In the genomic region with DNA sequence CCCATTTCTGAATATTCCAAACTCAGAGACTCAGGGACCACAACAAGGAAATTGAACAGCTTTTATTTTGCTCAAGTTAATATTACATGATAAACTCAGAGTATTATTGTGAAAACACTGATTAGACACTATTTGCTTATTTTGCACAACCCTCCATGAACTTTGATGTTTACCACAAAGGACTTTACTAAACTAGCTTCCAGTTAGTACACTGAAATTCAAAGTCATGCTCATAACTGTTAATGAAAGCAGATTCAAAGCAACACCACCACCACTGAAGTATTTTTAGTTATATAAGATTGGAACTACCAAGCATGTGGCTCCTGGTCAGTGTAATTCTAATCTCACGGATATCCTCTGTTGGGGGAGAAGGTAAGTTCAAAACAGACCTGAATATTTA, we compare ENCODE assay signal across 5 cellular contexts. TPM values are rescaled to one million over a fixed set of nuclear protein-coding genes. Genes with fewer than 3 reads are reported as not detected.
"Had no signal": no experiment of that assay in that cellular context is flagged by ENCODE, and none has a peak within 500 bp of the region (broad histone marks: within the 10 kb centered on the region; RNA-seq: fewer than 3 reads in every experiment).

A gene (plus strand): TSS at position 201 of the 400 bp plus-strand sequence. CDS start 114 bp downstream, at position 315.

RNA-seq across cellular contexts. Expression of the gene that starts here (rescaled TPM):
- total RNA-seq: GM23338, H1, H7, HT1080, IMR-90 had no signal
- polyA plus RNA-seq: GM23338, H1, IMR-90 had no signal
